In the genomic region with DNA sequence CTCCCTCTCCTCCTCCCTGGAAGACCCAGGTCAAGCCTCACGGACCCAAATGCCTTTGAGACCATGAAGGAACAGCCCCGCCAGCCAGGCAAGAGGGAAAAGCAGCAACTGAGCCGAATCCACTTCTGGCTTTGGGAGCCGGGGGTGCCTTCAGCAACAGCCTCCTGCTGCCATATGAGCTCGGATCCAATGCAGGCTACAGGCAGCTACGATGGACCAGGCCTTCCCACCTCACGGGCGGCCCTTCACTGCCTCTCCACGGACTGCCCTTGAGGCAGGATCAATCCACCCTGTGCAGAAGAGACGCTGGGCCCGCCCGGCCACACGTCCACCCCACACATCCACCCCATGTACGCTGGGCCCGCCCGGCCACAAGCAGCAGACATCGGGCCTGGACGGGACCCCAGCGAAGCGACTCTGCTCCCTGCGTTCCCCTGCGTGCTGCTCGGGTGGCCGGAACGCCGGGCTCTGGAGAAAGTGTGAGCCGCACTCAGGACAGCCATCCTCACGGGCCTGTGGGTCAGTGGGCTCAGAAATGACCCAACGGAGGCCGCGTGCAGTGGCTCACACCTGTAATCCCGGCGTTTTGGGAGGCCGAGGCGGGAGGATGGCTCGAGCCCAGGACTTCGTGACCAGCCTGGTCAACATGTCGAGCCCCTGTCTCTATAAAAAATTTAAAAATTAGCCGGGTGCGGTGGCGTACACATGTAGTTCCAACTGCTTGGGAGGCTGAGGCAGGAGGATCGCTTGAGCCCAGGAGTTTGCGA, we compare ENCODE assay signal across 14 cellular contexts.
DNase-seq lines count a peak whose midpoint lies in the region; ATAC-seq and TF ChIP-seq lines count a peak whose summit lies in the region.
"Had no signal": no experiment of that assay in that cellular context is flagged by ENCODE, and none has a peak within 500 bp of the region (broad histone marks: within the 10 kb centered on the region; RNA-seq: fewer than 3 reads in every experiment).

No MANE protein-coding gene starts in this region.

- no peak overlapping the region for H3K4ac ChIP-seq in mesenchymal stem cell (ENCODE audit: low read depth in 1 of 2, low read length in 2 of 2)

- H3K36me3 ChIP-seq in heart right ventricle (no peaks in the 10 kb centered on the region), body of pancreas (replicated peaks in 1 of 2; ENCODE audit: insufficient read depth in 1 of 2, low read depth in 2 of 2) (no peaks in the 10 kb centered on the region), mucosa of descending colon (ENCODE audit: low read depth) (no peaks in the 10 kb centered on the region), brain microvascular endothelial cell (replicated peaks) (no peaks in the 10 kb centered on the region), mesenchymal stem cell (ENCODE audit: control insufficient read depth in 1 of 2, insufficient read depth in 2 of 2, low read depth in 1 of 2, low read length in 2 of 2) (no peaks in the 10 kb centered on the region)
- H3K36me3 ChIP-seq: lower lobe of right lung, SJCRH30 had no signal

- intact Hi-C loops in Right ventricle myocardium inferior (cut with DNase I) = no loop called here
- intact Hi-C loops in heart right ventricle (cut with DNase I) = loop anchor here in 1 of 10 donors (1.0 to 10.0 kb wide), 2 partner anchors 49 to 123 kb away; no protein-coding TSS in a partner anchor
- intact Hi-C loops in body of pancreas (cut with DNase I) = no loop called here
- intact Hi-C loops in mucosa of descending colon (cut with DNase I, micrococcal nuclease) = no loop called here
- intact Hi-C loops in natural killer cell (cut with micrococcal nuclease) = no loop called here

- ATAC-seq in Right ventricle myocardium inferior = no peak
- ATAC-seq in heart right ventricle = no peak
- ATAC-seq in body of pancreas = no peak
- no peak for ATAC-seq in mucosa of descending colon
- ATAC-seq in natural killer cell = no peak
- ATAC-seq: lower lobe of right lung had no signal

- H2AFZ ChIP-seq in mesenchymal stem cell (ENCODE audit: low read depth, low read length) = no peak overlapping the region

- peaks cover 0 to 10% of the 10 kb centered on the region in 2 donors for H3K4me1 Mint-ChIP-seq in natural killer cell

- no peak overlapping the region for H3K4me2 ChIP-seq in mesenchymal stem cell (ENCODE audit: low read length, poor library complexity, severe bottlenecking)

- in situ Hi-C loops in brain microvascular endothelial cell (cut with HindIII; ENCODE audit: low pct_ligation_motif_present, low sequenced_read_pairs) = no loop called here

- H3K4me3 ChIP-seq in heart right ventricle (no peak overlapping the region), body of pancreas (no peak overlapping the region), mucosa of descending colon (no peak overlapping the region), brain microvascular endothelial cell (ENCODE audit: low read depth, low read length) (no peak overlapping the region), mesenchymal stem cell (ENCODE audit: insufficient read depth in 1 of 2, low read depth in 1 of 2, low read length in 2 of 2) (no peak overlapping the region)
- H3K4me3 ChIP-seq: lower lobe of right lung, SJCRH30 had no signal

- no peak overlapping the region for H2BK12ac ChIP-seq in mesenchymal stem cell (ENCODE audit: low read length in 2 of 2)

- H3K9me3 Mint-ChIP-seq in natural killer cell = no peaks in the 10 kb centered on the region

- no peak overlapping the region for H2BK5ac ChIP-seq in mesenchymal stem cell (ENCODE audit: low read depth, low read length, poor library complexity, severe bottlenecking)

- DNase-seq in Right ventricle myocardium inferior (ENCODE audit: missing footprints) (peak; percentile 64), heart right ventricle (no peak), body of pancreas (peak; percentile 6 to 51 (median 18)), mucosa of descending colon (peak in 2 of 3 donors; percentile 27 to 51), natural killer cell (no peak), brain microvascular endothelial cell (no peak), mesenchymal stem cell (no peak)
- DNase-seq in NK-92 treated with Interleukin-12 subunit alpha and Interleukin-12 subunit beta, amount 100 ng/mL, for 24 hours (lab: John Stamatoyannopoulos, UW) = no peak
- DNase-seq: C1 segment of cervical spinal cord, lower lobe of right lung, NCI-H1092, NCI-H524 treated with DMSO at 0.1 percent for 48 hours, occipital lobe, SJCRH30 had no signal

- H2BK120ac ChIP-seq in mesenchymal stem cell (ENCODE audit: low read depth, low read length) = no peak overlapping the region

- H3K9me3 ChIP-seq in heart right ventricle (no peaks in the 10 kb centered on the region), body of pancreas (no peaks in the 10 kb centered on the region), mucosa of descending colon (no peaks in the 10 kb centered on the region), mesenchymal stem cell (ENCODE audit: control insufficient read depth, low read length) (no peaks in the 10 kb centered on the region)
- H3K9me3 ChIP-seq: lower lobe of right lung, SJCRH30 had no signal

- H2AK5ac ChIP-seq in mesenchymal stem cell (ENCODE audit: low read length, severe bottlenecking) = no peak overlapping the region

- peaks cover 4 to 16% of the 10 kb centered on the region in 2 donors for H3K27me3 Mint-ChIP-seq in natural killer cell (ENCODE audit: low read depth in 2 of 2)

- no peak for TF ChIP-seq POLR2A in body of pancreas (IDR thresholded peaks at IDR 0.05)

- H3K4me3 Mint-ChIP-seq in natural killer cell = no peak overlapping the region

- no peak overlapping the region for H4K91ac ChIP-seq in mesenchymal stem cell (ENCODE audit: low read length)

- H4K8ac ChIP-seq in mesenchymal stem cell (ENCODE audit: low read length) = no peak overlapping the region

- 90 to 94% methylated on average over 43 of the region's 43 CpGs for WGBS in heart right ventricle, 2 donors
- WGBS in body of pancreas, 2 donors = 94% methylated on average over 28 to 40 of the region's 43 CpGs
- WGBS in mesenchymal stem cell = 92% methylated on average over 43 of the region's 43 CpGs

- H3K18ac ChIP-seq in mesenchymal stem cell (ENCODE audit: low read depth in 1 of 2, low read length in 2 of 2) = no peak overlapping the region

- no peak overlapping the region for H2BK15ac ChIP-seq in mesenchymal stem cell (ENCODE audit: low read depth, poor library complexity, severe bottlenecking)

- no peak overlapping the region for H3K23ac ChIP-seq in mesenchymal stem cell (ENCODE audit: low read length in 2 of 2)

- H3K4me1 ChIP-seq in heart right ventricle (no peaks in the 10 kb centered on the region), body of pancreas (peaks cover 62% of the 10 kb centered on the region), mucosa of descending colon (ENCODE audit: low read depth) (peaks cover 30% of the 10 kb centered on the region), mesenchymal stem cell (ENCODE audit: control insufficient read depth, insufficient read depth, low read depth, low read length) (peaks cover 9% of the 10 kb centered on the region)
- H3K4me1 ChIP-seq: lower lobe of right lung, SJCRH30 had no signal

- no peak overlapping the region for H3K14ac ChIP-seq in mesenchymal stem cell (ENCODE audit: low read length in 2 of 2)

- no peak overlapping the region for H3K27ac ChIP-seq in heart right ventricle
- peak overlapping the region; percentile 73 to 97 (median 85) for H3K27ac ChIP-seq in body of pancreas
- no peak overlapping the region for H3K27ac ChIP-seq in brain microvascular endothelial cell
- no peak overlapping the region for H3K27ac ChIP-seq in mesenchymal stem cell (ENCODE audit: low read length, poor library complexity, severe bottlenecking)
- H3K27ac ChIP-seq: lower lobe of right lung, SJCRH30 had no signal

- H3K27ac Mint-ChIP-seq in natural killer cell = no peak overlapping the region

- no peaks in the 10 kb centered on the region for H3K79me1 ChIP-seq in mesenchymal stem cell (replicated peaks; ENCODE audit: low read length, poor library complexity, severe bottlenecking)

- H3K27me3 ChIP-seq in heart right ventricle (peaks cover 0 to 36% (median 19%) of the 10 kb centered on the region in 7 donors), body of pancreas (no peaks in the 10 kb centered on the region), brain microvascular endothelial cell (replicated peaks) (peaks cover 5% of the 10 kb centered on the region), mesenchymal stem cell (ENCODE audit: control insufficient read depth in 1 of 2, insufficient read depth in 1 of 2, low read length in 2 of 2) (peaks cover 24 to 50% of the 10 kb centered on the region in 2 experiments)
- H3K27me3 ChIP-seq: SJCRH30 had no signal

- TF ChIP-seq CTCF in heart right ventricle (IDR thresholded peaks at IDR 0.05) (no peak), body of pancreas (IDR thresholded peaks at IDR 0.05) (no peak), mucosa of descending colon (IDR thresholded peaks at IDR 0.05) (no peak), natural killer cell (IDR thresholded peaks at IDR 0.05) (no peak), brain microvascular endothelial cell (IDR thresholded peaks at IDR 0.05; ENCODE audit: low read depth, low read length, missing control alignments) (no peak)

- H3K36me3 Mint-ChIP-seq in natural killer cell = no peaks in the 10 kb centered on the region

- no peak overlapping the region for H3K9ac ChIP-seq in mesenchymal stem cell (ENCODE audit: low read length)

Comparison
In these comparisons a context has a peak if more than half of its experiments do, and no peak if none do; other contexts are left out.
1. DNase-seq: peak in Right ventricle myocardium inferior (single experiment), body of pancreas (4 of 4) and mucosa of descending colon (2 of 3); none in heart right ventricle (0 of 2), natural killer cell (single experiment), NK-92 treated with Interleukin-12 subunit alpha and Interleukin-12 subunit beta, amount 100 ng/mL, for 24 hours (single experiment), brain microvascular endothelial cell (single experiment) and mesenchymal stem cell (single experiment).
2. H3K27ac ChIP-seq: peak in body of pancreas (4 of 4); none in heart right ventricle (0 of 10), brain microvascular endothelial cell (single experiment) and mesenchymal stem cell (single experiment).